In genomic region chr5:15529821-15530220, GRCh38 we compare ENCODE assay signal across 31 cellular contexts. TPM values are rescaled to one million over a fixed set of nuclear protein-coding genes. Genes with fewer than 3 reads are reported as not detected.
"Had no signal": no experiment of that assay in that cellular context is flagged by ENCODE, and none has a peak within 500 bp of the region (broad histone marks: within the 10 kb centered on the region; RNA-seq: fewer than 3 reads in every experiment).

No MANE protein-coding gene starts in this region.

- H3K36me3 ChIP-seq: Peyer's patch, WERI-Rb-1 had no signal

- H3K9me3 ChIP-seq: Peyer's patch had no signal

- H3K27me3 ChIP-seq: Peyer's patch had no signal

- H3K27ac ChIP-seq: Peyer's patch, WERI-Rb-1 had no signal

- DNase-seq: activated CD4-positive, alpha-beta memory T cell treated with anti-CD3 and anti-CD28 coated beads, Interleukin-2, amount 10 ng/mL, durations not matched to agents 7 days and 5 days; activated CD4-positive, alpha-beta T cell treated with anti-CD3 and anti-CD28 coated beads for 1 hour; activated CD4-positive, alpha-beta T cell treated with anti-CD3 and anti-CD28 coated beads for 48 hours; activated CD4-positive, CD25-positive, alpha-beta regulatory T cell; activated CD8-positive, alpha-beta memory T cell treated with anti-CD3 and anti-CD28 coated beads for 24 hours; activated CD8-positive, alpha-beta memory T cell treated with anti-CD3 and anti-CD28 coated beads, Interleukin-2, amount 10 ng/mL, durations not matched to agents 7 days and 5 days; activated CD8-positive, alpha-beta memory T cell treated with anti-CD3 and anti-CD28 coated beads, Interleukin-2, amount 50 U/mL, for 48 hours; activated effector memory CD4-positive, alpha-beta T cell treated with Interleukin-2 at 50 U/mL for 16 hours; activated naive CD4-positive, alpha-beta T cell treated with anti-CD3 and anti-CD28 coated beads, Interleukin-2, amount 10 ng/mL, durations not matched to agents 7 days and 5 days; activated naive CD8-positive, alpha-beta T cell treated with anti-CD3 and anti-CD28 coated beads, Interleukin-2, amount 50 U/mL, for 24 hours; activated T-cell treated with anti-CD3 and anti-CD28 coated beads, Interleukin-2, amount 50 U/mL, for 48 hours; amygdala; caudate nucleus; cerebellar nuclear complex; NCI-H1092 treated with DMSO at 0.1 percent for 48 hours; NCI-H1417; NCI-H146; NCI-H187; NCI-H2029 treated with DMSO at 0.1 percent for 48 hours; NCI-H2171 treated with DMSO at 0.1 percent for 48 hours; NCI-H2227 treated with DMSO at 0.1 percent for 48 hours; NCI-H524 treated with DMSO at 0.1 percent for 48 hours; PC-3; Peyer's patch; RPMI8226; SIG-M5; SW 1271; T-helper 1 cell; T1000; WERI-Rb-1 had no signal

- H3K4me3 ChIP-seq: Peyer's patch had no signal

- H3K4me1 ChIP-seq: Peyer's patch had no signal

RNA-seq across cellular contexts. Expression of gene FBXL7, which starts 29.8 kb away (rescaled TPM):
- total RNA-seq: activated CD4-positive, alpha-beta memory T cell treated with anti-CD3 and anti-CD28 coated beads, Interleukin-2, amount 10 ng/mL, durations not matched to agents 7 days and 5 days; activated CD8-positive, alpha-beta memory T cell treated with anti-CD3 and anti-CD28 coated beads, Interleukin-2, amount 10 ng/mL, durations not matched to agents 7 days and 5 days; T-helper 2 cell treated with Interferon-gamma antibody and Interleukin-4, amounts not matched to agents 100 ng/mL and 5 ng/mL, for 36 hours had no signal
